ENCODE assay signal across 20 cellular contexts in the genomic region with DNA sequence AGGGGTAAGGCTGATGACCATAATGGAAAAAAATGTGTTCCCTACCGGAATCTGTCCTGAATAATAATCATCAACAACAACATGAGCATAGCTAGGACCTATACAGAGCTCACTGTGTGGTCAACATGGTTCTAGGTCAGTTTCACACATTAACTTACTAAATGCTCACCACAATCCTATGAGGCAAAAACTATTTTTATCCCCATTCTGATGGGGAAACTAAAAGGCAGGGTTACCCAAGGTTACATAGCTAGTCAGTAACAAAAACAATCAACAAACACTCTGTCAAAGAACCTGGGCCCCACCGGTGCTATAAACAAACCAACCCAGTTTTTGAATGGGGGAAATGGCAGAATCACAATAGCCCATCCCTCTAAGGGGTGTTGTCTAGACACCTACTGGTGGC. TPM values are rescaled to one million over a fixed set of nuclear protein-coding genes. Genes with fewer than 3 reads are reported as not detected.
DNase-seq lines count a peak whose midpoint lies in the region; ATAC-seq and TF ChIP-seq lines count a peak whose summit lies in the region.
"Had no signal": no experiment of that assay in that cellular context is flagged by ENCODE, and none has a peak within 500 bp of the region (broad histone marks: within the 10 kb centered on the region; RNA-seq: fewer than 3 reads in every experiment).

No MANE protein-coding gene starts in this region.

- peak; percentile 57 for ATAC-seq in GM23338
- ATAC-seq in T-helper 17 cell, result no peak
- ATAC-seq: activated CD4-positive, CD25-positive, alpha-beta regulatory T cell treated with anti-CD3 and anti-CD28 coated beads, Interleukin-2, amount 50 U/mL, for 24 hours; activated CD8-positive, alpha-beta T cell treated with anti-CD3 and anti-CD28 coated beads, Interleukin-2, amount 10 ng/mL, durations not matched to agents 7 days and 5 days; Panc1 had no signal

- no peaks in the 10 kb centered on the region for H3K9me3 Mint-ChIP-seq in GM23338
- H3K9me3 Mint-ChIP-seq: activated naive CD4-positive, alpha-beta T cell treated with anti-CD3 and anti-CD28 coated beads, Interleukin-2, amount 10 ng/mL, durations not matched to agents 7 days and 5 days had no signal

- H4K20me1 ChIP-seq in GM23338 (replicated peaks; ENCODE audit: insufficient read depth), result no peaks in the 10 kb centered on the region
- H4K20me1 ChIP-seq: BLaER1 had no signal

- no peak overlapping the region for H2AFZ ChIP-seq in GM23338

- DNase-seq in GM23338 (ENCODE audit: low spot score) (no peak), SJSA1 (ENCODE audit: low read depth in 1 of 2, low spot score in 2 of 2) (peak; percentile 62 to 88), epithelial cell of prostate (ENCODE audit: low read depth, low spot score) (no peak), renal cortical epithelial cell (ENCODE audit: low read depth) (peak; percentile 41), glomerular visceral epithelial cell (ENCODE audit: extremely low spot score) (no peak), CD1c-positive myeloid dendritic cell (ENCODE audit: extremely low spot score) (no peak), T-helper 17 cell (no peak)
- DNase-seq in effector CD4-positive, alpha-beta T cell, result no peak
- DNase-seq: activated CD8-positive, alpha-beta T cell treated with anti-CD3 and anti-CD28 coated beads, Interleukin-2, amount 10 ng/mL, durations not matched to agents 7 days and 5 days; activated naive CD4-positive, alpha-beta T cell treated with anti-CD3 and anti-CD28 coated beads, Interleukin-2, amount 10 ng/mL, durations not matched to agents 7 days and 5 days; activated T-cell treated with anti-CD3 and anti-CD28 coated beads, Interleukin-2, amount 50 U/mL, for 1 hour; NCI-H187; stimulated activated CD4-positive, alpha-beta T cell treated with anti-CD3 and anti-CD28 coated beads, Interleukin-4, amount 100 ng/mL, for 4 hours; stomach; trophoblast cell had no signal

- H3K4me3 ChIP-seq in GM23338 (no peak overlapping the region), SJSA1 (no peak overlapping the region)
- H3K4me3 ChIP-seq: BLaER1, lung, stomach had no signal

- no peak for TF ChIP-seq CTCF in GM23338 (conservative IDR thresholded peaks at IDR 0.05; ENCODE audit: low read depth in 2 of 2)

- no peaks in the 10 kb centered on the region for H3F3A ChIP-seq in GM23338 (replicated peaks; ENCODE audit: low read depth)

- H3K4me1 ChIP-seq in GM23338 (ENCODE audit: insufficient read depth) (no peaks in the 10 kb centered on the region), SJSA1 (replicated peaks) (peaks cover 49% of the 10 kb centered on the region)
- H3K4me1 ChIP-seq: stomach had no signal

- H3K27me3 ChIP-seq in GM23338 (ENCODE audit: insufficient read depth), result no peaks in the 10 kb centered on the region
- no peaks in the 10 kb centered on the region for H3K27me3 ChIP-seq in SJSA1 (replicated peaks)
- H3K27me3 ChIP-seq: BLaER1, neutrophil, stomach had no signal

- H3K27ac Mint-ChIP-seq in GM23338, result no peak overlapping the region
- no peak overlapping the region for H3K27ac Mint-ChIP-seq in T-helper 17 cell
- H3K27ac Mint-ChIP-seq: activated CD8-positive, alpha-beta T cell treated with anti-CD3 and anti-CD28 coated beads, Interleukin-2, amount 10 ng/mL, durations not matched to agents 7 days and 5 days; activated naive CD4-positive, alpha-beta T cell treated with anti-CD3 and anti-CD28 coated beads, Interleukin-2, amount 10 ng/mL, durations not matched to agents 7 days and 5 days had no signal

- no peaks in the 10 kb centered on the region for H3K9me3 ChIP-seq in SJSA1 (replicated peaks)
- no peaks in the 10 kb centered on the region for H3K9me3 ChIP-seq in T-helper 17 cell (ENCODE audit: control insufficient read depth, low read length, poor library complexity, severe bottlenecking)
- H3K9me3 ChIP-seq: BLaER1, neutrophil, stomach had no signal

- no peak overlapping the region for H3K4me2 ChIP-seq in GM23338
- H3K4me2 ChIP-seq: BLaER1 had no signal

- H3K79me2 ChIP-seq in GM23338 (replicated peaks; ENCODE audit: insufficient read depth), result no peaks in the 10 kb centered on the region

- H3K4me3 Mint-ChIP-seq in GM23338, result no peak overlapping the region
- H3K4me3 Mint-ChIP-seq in T-helper 17 cell, result no peak overlapping the region
- H3K4me3 Mint-ChIP-seq: activated CD8-positive, alpha-beta T cell treated with anti-CD3 and anti-CD28 coated beads, Interleukin-2, amount 10 ng/mL, durations not matched to agents 7 days and 5 days; activated naive CD4-positive, alpha-beta T cell treated with anti-CD3 and anti-CD28 coated beads, Interleukin-2, amount 10 ng/mL, durations not matched to agents 7 days and 5 days had no signal

- no peaks in the 10 kb centered on the region for H3K9me2 ChIP-seq in GM23338 (ENCODE audit: insufficient read depth)

- H3K36me3 ChIP-seq in GM23338 (ENCODE audit: insufficient read depth), result no peaks in the 10 kb centered on the region
- H3K36me3 ChIP-seq in SJSA1, result no peaks in the 10 kb centered on the region
- H3K36me3 ChIP-seq: BLaER1, neutrophil had no signal

- H3K27me3 Mint-ChIP-seq in GM23338 (ENCODE audit: insufficient read depth, low read depth, poor library complexity) (no peaks in the 10 kb centered on the region), T-helper 17 cell (peaks cover 68% of the 10 kb centered on the region)

- H3K4me1 Mint-ChIP-seq in GM23338, result peaks cover 14% of the 10 kb centered on the region
- peaks cover 2% of the 10 kb centered on the region for H3K4me1 Mint-ChIP-seq in T-helper 17 cell
- H3K4me1 Mint-ChIP-seq: activated naive CD4-positive, alpha-beta T cell treated with anti-CD3 and anti-CD28 coated beads, Interleukin-2, amount 10 ng/mL, durations not matched to agents 7 days and 5 days had no signal

- H3K27ac ChIP-seq in GM23338 (ENCODE audit: low read depth), result no peak overlapping the region
- H3K27ac ChIP-seq in SJSA1, result peak overlapping the region; percentile 56
- peak overlapping the region; percentile 91 for H3K27ac ChIP-seq in epithelial cell of prostate
- H3K27ac ChIP-seq: BLaER1, neutrophil, stomach had no signal

- H3K36me3 Mint-ChIP-seq in GM23338 (ENCODE audit: low read depth) (no peaks in the 10 kb centered on the region), T-helper 17 cell (ENCODE audit: low read depth) (no peaks in the 10 kb centered on the region)
- H3K36me3 Mint-ChIP-seq: activated naive CD4-positive, alpha-beta T cell treated with anti-CD3 and anti-CD28 coated beads, Interleukin-2, amount 10 ng/mL, durations not matched to agents 7 days and 5 days had no signal

TF ChIP-seq in GM23338, 12 proteins besides CTCF, POLR2A, EP300 and RAD21 (continues in another document):
- TF ChIP-seq, protein P1, sequence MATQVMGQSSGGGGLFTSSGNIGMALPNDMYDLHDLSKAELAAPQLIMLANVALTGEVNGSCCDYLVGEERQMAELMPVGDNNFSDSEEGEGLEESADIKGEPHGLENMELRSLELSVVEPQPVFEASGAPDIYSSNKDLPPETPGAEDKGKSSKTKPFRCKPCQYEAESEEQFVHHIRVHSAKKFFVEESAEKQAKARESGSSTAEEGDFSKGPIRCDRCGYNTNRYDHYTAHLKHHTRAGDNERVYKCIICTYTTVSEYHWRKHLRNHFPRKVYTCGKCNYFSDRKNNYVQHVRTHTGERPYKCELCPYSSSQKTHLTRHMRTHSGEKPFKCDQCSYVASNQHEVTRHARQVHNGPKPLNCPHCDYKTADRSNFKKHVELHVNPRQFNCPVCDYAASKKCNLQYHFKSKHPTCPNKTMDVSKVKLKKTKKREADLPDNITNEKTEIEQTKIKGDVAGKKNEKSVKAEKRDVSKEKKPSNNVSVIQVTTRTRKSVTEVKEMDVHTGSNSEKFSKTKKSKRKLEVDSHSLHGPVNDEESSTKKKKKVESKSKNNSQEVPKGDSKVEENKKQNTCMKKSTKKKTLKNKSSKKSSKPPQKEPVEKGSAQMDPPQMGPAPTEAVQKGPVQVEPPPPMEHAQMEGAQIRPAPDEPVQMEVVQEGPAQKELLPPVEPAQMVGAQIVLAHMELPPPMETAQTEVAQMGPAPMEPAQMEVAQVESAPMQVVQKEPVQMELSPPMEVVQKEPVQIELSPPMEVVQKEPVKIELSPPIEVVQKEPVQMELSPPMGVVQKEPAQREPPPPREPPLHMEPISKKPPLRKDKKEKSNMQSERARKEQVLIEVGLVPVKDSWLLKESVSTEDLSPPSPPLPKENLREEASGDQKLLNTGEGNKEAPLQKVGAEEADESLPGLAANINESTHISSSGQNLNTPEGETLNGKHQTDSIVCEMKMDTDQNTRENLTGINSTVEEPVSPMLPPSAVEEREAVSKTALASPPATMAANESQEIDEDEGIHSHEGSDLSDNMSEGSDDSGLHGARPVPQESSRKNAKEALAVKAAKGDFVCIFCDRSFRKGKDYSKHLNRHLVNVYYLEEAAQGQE (IDR thresholded peaks at IDR 0.05; ENCODE audit: unreplicated experiment), result no peak

RNA-seq across cellular contexts. Expression of gene AOX1, which starts 40.1 kb away (rescaled TPM):
- 3.1 and 5.0 TPM in 2 replicates for total RNA-seq in GM23338 (2014; rRNA removed; shearing (Covaris generic))
- 1.0 and 1.4 TPM in 2 replicates for polyA plus RNA-seq in GM23338 (2016; fragmentation: Nextera tagmentation; extraction: Ambion mirVana)
- 5.8 and 19.5 TPM in 2 replicates for total RNA-seq in SJSA1 (2014; rRNA removed; shearing (Covaris generic))
- total RNA-seq in renal cortical epithelial cell, result 8.0 and 60.4 TPM in 2 replicates
- total RNA-seq in T-helper 17 cell, result not detected

Comparison
In these comparisons a context has a peak if more than half of its experiments do, and no peak if none do; other contexts are left out.
1. DNase-seq: peak in SJSA1 (2 of 2) and renal cortical epithelial cell (single experiment); none in GM23338 (single experiment), epithelial cell of prostate (single experiment), glomerular visceral epithelial cell (single experiment), effector CD4-positive, alpha-beta T cell (single experiment), CD1c-positive myeloid dendritic cell (single experiment) and T-helper 17 cell (0 of 3).